In genomic region chr6:49713346-49713745, GRCh38 we compare ENCODE assay signal across 18 cellular contexts. TPM values are rescaled to one million over a fixed set of nuclear protein-coding genes. Genes with fewer than 3 reads are reported as not detected.
A peak's percentile ranks its signal among the peaks of the same experiment; 100 is the strongest.
DNase-seq lines count a peak whose midpoint lies in the region; ATAC-seq and TF ChIP-seq lines count a peak whose summit lies in the region.
"Had no signal": no experiment of that assay in that cellular context is flagged by ENCODE, and none has a peak within 500 bp of the region (broad histone marks: within the 10 kb centered on the region; RNA-seq: fewer than 3 reads in every experiment).

Gene CRISP2 (minus strand): TSS chr6:49713543. CDS start chr6:49709196, 4,347 bp downstream.

- no peaks in the 10 kb centered on the region for H3K4me1 ChIP-seq in endodermal cell (ENCODE audit: control insufficient read depth, insufficient read depth, low read length)
- H3K4me1 ChIP-seq in rectal smooth muscle tissue (ENCODE audit: control insufficient read depth, insufficient read depth, low read length) = no peaks in the 10 kb centered on the region

- H3K27ac ChIP-seq in endodermal cell (ENCODE audit: low read depth, low read length) (no peak within 1 kb of the TSS), rectal smooth muscle tissue (ENCODE audit: low read depth, low read length) (no peak within 1 kb of the TSS)
- H3K27ac ChIP-seq: dorsolateral prefrontal cortex had no signal

- H3K9me3 ChIP-seq in endodermal cell (ENCODE audit: control insufficient read depth, low read length) = peaks cover 3% of the 10 kb centered on the region

- no peak within 1 kb of the TSS for H3K27ac Mint-ChIP-seq in endodermal cell
- H3K27ac Mint-ChIP-seq: activated CD8-positive, alpha-beta memory T cell treated with anti-CD3 and anti-CD28 coated beads, Interleukin-2, amount 10 ng/mL, durations not matched to agents 7 days and 5 days; brain; T-helper 17 cell had no signal

- H3K4me1 Mint-ChIP-seq in endodermal cell = no peaks in the 10 kb centered on the region
- H3K4me1 Mint-ChIP-seq: activated CD8-positive, alpha-beta memory T cell treated with anti-CD3 and anti-CD28 coated beads, Interleukin-2, amount 10 ng/mL, durations not matched to agents 7 days and 5 days; brain; T-helper 17 cell had no signal

- WGBS in endodermal cell (ENCODE audit: insufficient coverage in 1 of 2, insufficient read length in 1 of 2), 2 experiments = 94 to 96% methylated on average over 12 to 26 of the region's 26 CpGs

- H3K36me3 Mint-ChIP-seq in endodermal cell (ENCODE audit: low read depth) = no peaks in the 10 kb centered on the region
- H3K36me3 Mint-ChIP-seq: activated CD8-positive, alpha-beta memory T cell treated with anti-CD3 and anti-CD28 coated beads, Interleukin-2, amount 10 ng/mL, durations not matched to agents 7 days and 5 days; brain had no signal

- H3K9ac ChIP-seq in endodermal cell (ENCODE audit: extremely low read depth, low read length, poor library complexity, severe bottlenecking) (no peak within 1 kb of the TSS), rectal smooth muscle tissue (ENCODE audit: low read length) (no peak within 1 kb of the TSS)

- DNase-seq in Daoy (ENCODE audit: low read depth) (peak; percentile 78), NCI-H2029 treated with DMSO at 0.1 percent for 48 hours (lab: John Stamatoyannopoulos, UW) (peak; percentile 3), endodermal cell (peak; percentile 46), NCI-H446 treated with DMSO at 0.1 percent for 48 hours (lab: John Stamatoyannopoulos, UW) (no peak), occipital lobe (lab: John Stamatoyannopoulos, UW) (no peak)
- no peak for DNase-seq in stimulated activated CD4-positive, alpha-beta T cell treated with anti-CD3 and anti-CD28 coated beads, Interleukin-2, amount 100 ng/mL, for 48 hours
- DNase-seq: activated CD4-positive, CD25-positive, alpha-beta regulatory T cell; activated CD8-positive, alpha-beta memory T cell treated with anti-CD3 and anti-CD28 coated beads, Interleukin-2, amount 10 ng/mL, durations not matched to agents 7 days and 5 days; activated naive CD4-positive, alpha-beta T cell treated with Interleukin-2 at 50 U/mL for 16 hours; dorsolateral prefrontal cortex; stimulated activated CD4-positive, alpha-beta T cell treated with anti-CD3 and anti-CD28 coated beads, Interleukin-4, amount 100 ng/mL, for 4 hours; T-helper 17 cell had no signal

- H3K36me3 ChIP-seq in endodermal cell (ENCODE audit: control insufficient read depth, insufficient read depth, low read length) = no peaks in the 10 kb centered on the region
- no peaks in the 10 kb centered on the region for H3K36me3 ChIP-seq in rectal smooth muscle tissue (ENCODE audit: control insufficient read depth, insufficient read depth, low read length)

- H3K4me3 ChIP-seq in endodermal cell (ENCODE audit: low read length) (no peak within 1 kb of the TSS), rectal smooth muscle tissue (ENCODE audit: low read length) (peak within 1 kb of the TSS; percentile 15)
- H3K4me3 ChIP-seq: lung had no signal

- peak within 1 kb of the TSS; percentile 50 for H3K4me3 Mint-ChIP-seq in endodermal cell
- H3K4me3 Mint-ChIP-seq: activated CD8-positive, alpha-beta memory T cell treated with anti-CD3 and anti-CD28 coated beads, Interleukin-2, amount 10 ng/mL, durations not matched to agents 7 days and 5 days; T-helper 17 cell had no signal

- peaks cover 25% of the 10 kb centered on the region for H3K27me3 Mint-ChIP-seq in endodermal cell (ENCODE audit: insufficient read depth)
- H3K27me3 Mint-ChIP-seq: activated CD8-positive, alpha-beta memory T cell treated with anti-CD3 and anti-CD28 coated beads, Interleukin-2, amount 10 ng/mL, durations not matched to agents 7 days and 5 days; brain; T-helper 17 cell had no signal

- TF ChIP-seq CTCF in endodermal cell (conservative IDR thresholded peaks at IDR 0.05) = no peak

- H3K27me3 ChIP-seq in endodermal cell (ENCODE audit: control insufficient read depth, insufficient read depth, low read length, poor library complexity, severe bottlenecking) = no peaks in the 10 kb centered on the region
- H3K27me3 ChIP-seq in rectal smooth muscle tissue (ENCODE audit: control insufficient read depth, insufficient read depth, low read length) = no peaks in the 10 kb centered on the region

- H3K9me3 Mint-ChIP-seq in endodermal cell = peaks cover 23% of the 10 kb centered on the region

- no peak for ATAC-seq in HG02588 (IDR thresholded peaks at IDR 0.05; ENCODE audit: unreplicated experiment)
- ATAC-seq: activated CD8-positive, alpha-beta memory T cell treated with anti-CD3 and anti-CD28 coated beads, Interleukin-2, amount 10 ng/mL, durations not matched to agents 7 days and 5 days; T-helper 17 cell had no signal

RNA-seq across cellular contexts. Expression of gene CRISP2, which starts in this region (rescaled TPM):
- 0.23 and 1.1 TPM in 2 replicates for total RNA-seq in Daoy (2014; rRNA removed; shearing (Covaris generic))
- total RNA-seq in endodermal cell (not detected), occipital lobe (not detected)
- not detected for polyA plus RNA-seq in endodermal cell (2013, experiment 1 of 2)
- not detected for polyA plus RNA-seq in endodermal cell (2013, experiment 2 of 2)
- total RNA-seq: activated CD8-positive, alpha-beta memory T cell treated with anti-CD3 and anti-CD28 coated beads, Interleukin-2, amount 10 ng/mL, durations not matched to agents 7 days and 5 days; dorsolateral prefrontal cortex; RPMI7951; T-helper 17 cell; urinary bladder had no signal
- polyA plus RNA-seq: urinary bladder had no signal

Comparison
In these comparisons a context has a peak if more than half of its experiments do, and no peak if none do; other contexts are left out.
1. Peak in DNase-seq in endodermal cell; RNA of the gene not detected or under 1 TPM.
2. DNase-seq: peak in Daoy (single experiment) and NCI-H2029 treated with DMSO at 0.1 percent for 48 hours (single experiment); none in NCI-H446 treated with DMSO at 0.1 percent for 48 hours (single experiment), stimulated activated CD4-positive, alpha-beta T cell treated with anti-CD3 and anti-CD28 coated beads, Interleukin-2, amount 100 ng/mL, for 48 hours (0 of 2) and occipital lobe (single experiment).